29 cellular contexts compared by ENCODE assay signal in the genomic region with DNA sequence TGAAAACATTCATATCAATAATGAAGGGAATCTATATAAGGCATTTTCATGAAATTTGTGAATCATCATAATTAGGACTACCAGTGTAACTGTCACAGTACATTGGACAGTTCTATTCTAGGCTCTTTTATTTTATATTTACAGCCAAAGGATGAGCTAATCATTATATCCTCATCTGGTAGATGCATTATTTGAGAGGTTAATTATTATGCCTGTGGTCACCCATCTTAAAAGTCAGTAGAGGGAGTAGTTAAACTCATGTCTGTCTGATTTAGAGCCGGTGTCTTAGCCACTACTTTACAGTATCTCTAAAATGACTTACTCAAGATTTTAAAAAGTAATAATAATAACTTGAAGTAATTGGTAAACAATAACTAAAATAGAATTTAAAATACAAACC.
DNase-seq lines count a peak whose midpoint lies in the region; ATAC-seq and TF ChIP-seq lines count a peak whose summit lies in the region.
"Had no signal": no experiment of that assay in that cellular context is flagged by ENCODE, and none has a peak within 500 bp of the region (broad histone marks: within the 10 kb centered on the region; RNA-seq: fewer than 3 reads in every experiment).

No MANE protein-coding gene starts in this region.

- no peaks in the 10 kb centered on the region for H3K4me1 ChIP-seq in GM23338 (ENCODE audit: insufficient read depth)
- H3K4me1 ChIP-seq: tibial artery had no signal

- H3K36me3 ChIP-seq in kidney epithelial cell (ENCODE audit: control insufficient read depth, insufficient read depth, low read length) (no peaks in the 10 kb centered on the region), GM23338 (ENCODE audit: insufficient read depth) (no peaks in the 10 kb centered on the region)
- H3K36me3 ChIP-seq: heart left ventricle, ovary, right atrium auricular region, spleen, tibial artery had no signal

- H3K4me3 Mint-ChIP-seq in GM23338: no peak overlapping the region
- no peak overlapping the region for H3K4me3 Mint-ChIP-seq in activated T-helper 1 cell treated with anti-CD3 and anti-CD28 coated beads, Interleukin-12 subunit alpha, Interleukin-12 subunit beta, Interleukin-2, Interleukin-4 antibody, amounts not matched to agents 30 ng/mL and 10 ng/mL and 1 ng/mL, durations not matched to agents 14 hours and 24 hours and 36 hours
- H3K4me3 Mint-ChIP-seq: activated CD4-positive, alpha-beta T cell treated with anti-CD3 and anti-CD28 coated beads for 36 hours; activated CD8-positive, alpha-beta T cell treated with anti-CD3 and anti-CD28 coated beads, Interleukin-2, amount 10 ng/mL, durations not matched to agents 7 days and 5 days; B cell; nephron progenitor cell had no signal

- no peak overlapping the region for H3K4me2 ChIP-seq in GM23338
- H3K4me2 ChIP-seq: PC-9 had no signal

- ATAC-seq in GM18861 (IDR thresholded peaks at IDR 0.05; ENCODE audit: unreplicated experiment): peak; percentile 61
- peak; percentile 34 for ATAC-seq in GM21619 (IDR thresholded peaks at IDR 0.05; ENCODE audit: unreplicated experiment)
- peak; percentile 40 for ATAC-seq in HG03196 (IDR thresholded peaks at IDR 0.05; ENCODE audit: unreplicated experiment)
- no peak for ATAC-seq in GM23338
- ATAC-seq: activated CD4-positive, alpha-beta T cell treated with anti-CD3 and anti-CD28 coated beads for 36 hours; activated CD8-positive, alpha-beta T cell treated with anti-CD3 and anti-CD28 coated beads, Interleukin-2, amount 10 ng/mL, durations not matched to agents 7 days and 5 days; activated naive CD4-positive, alpha-beta T cell treated with anti-CD3 and anti-CD28 coated beads, Interleukin-2, amount 50 U/mL, for 72 hours; heart left ventricle; left colon had no signal

- no peaks in the 10 kb centered on the region for H3K79me2 ChIP-seq in GM23338 (replicated peaks; ENCODE audit: insufficient read depth)

- H3K36me3 Mint-ChIP-seq in GM23338 (ENCODE audit: low read depth): no peaks in the 10 kb centered on the region
- H3K36me3 Mint-ChIP-seq in activated T-helper 1 cell treated with anti-CD3 and anti-CD28 coated beads, Interleukin-12 subunit alpha, Interleukin-12 subunit beta, Interleukin-2, Interleukin-4 antibody, amounts not matched to agents 30 ng/mL and 10 ng/mL and 1 ng/mL, durations not matched to agents 14 hours and 24 hours and 36 hours (ENCODE audit: low read depth): no peaks in the 10 kb centered on the region
- H3K36me3 Mint-ChIP-seq: activated naive CD4-positive, alpha-beta T cell treated with anti-CD3 and anti-CD28 coated beads, Interleukin-2, amount 50 U/mL, for 72 hours had no signal

- DNase-seq in kidney epithelial cell (ENCODE audit: low read depth) (peak; percentile 41), NCI-H2029 treated with DMSO at 0.1 percent for 48 hours (lab: John Stamatoyannopoulos, UW) (no peak), GM23338 (ENCODE audit: low spot score) (no peak), DMS79 treated with DMSO at 0.1 percent for 48 hours (lab: John Stamatoyannopoulos, UW) (no peak)
- no peak for DNase-seq in activated T-helper 1 cell treated with anti-CD3 and anti-CD28 coated beads, Interleukin-12 subunit alpha, Interleukin-12 subunit beta, Interleukin-2, Interleukin-4 antibody, amounts not matched to agents 30 ng/mL and 10 ng/mL and 1 ng/mL, durations not matched to agents 14 hours and 24 hours and 36 hours (ENCODE audit: low spot score)
- DNase-seq: activated CD4-positive, alpha-beta T cell treated with anti-CD3 and anti-CD28 coated beads for 36 hours; activated CD8-positive, alpha-beta T cell treated with anti-CD3 and anti-CD28 coated beads, Interleukin-2, amount 10 ng/mL, durations not matched to agents 7 days and 5 days; anterior cingulate cortex; effector CD4-positive, alpha-beta T cell; erythroblast; GDM1; GOT3; heart left ventricle; left colon; NCI-H1092 treated with DMSO at 0.1 percent for 48 hours; NCI-H187 treated with DMSO at 0.1 percent for 48 hours; NCI-H526 treated with DMSO at 0.1 percent for 48 hours; nephron progenitor cell; ovary; PC-9; SHP77; spleen; tibial artery had no signal

- no peaks in the 10 kb centered on the region for H3F3A ChIP-seq in GM23338 (replicated peaks; ENCODE audit: low read depth)

- no peaks in the 10 kb centered on the region for H4K20me1 ChIP-seq in GM23338 (replicated peaks; ENCODE audit: insufficient read depth)

- no peaks in the 10 kb centered on the region for H3K9me2 ChIP-seq in GM23338 (ENCODE audit: insufficient read depth)

- H3K27ac Mint-ChIP-seq in GM23338: no peak overlapping the region
- no peak overlapping the region for H3K27ac Mint-ChIP-seq in activated T-helper 1 cell treated with anti-CD3 and anti-CD28 coated beads, Interleukin-12 subunit alpha, Interleukin-12 subunit beta, Interleukin-2, Interleukin-4 antibody, amounts not matched to agents 30 ng/mL and 10 ng/mL and 1 ng/mL, durations not matched to agents 14 hours and 24 hours and 36 hours
- H3K27ac Mint-ChIP-seq: activated CD4-positive, alpha-beta T cell treated with anti-CD3 and anti-CD28 coated beads for 36 hours; activated CD8-positive, alpha-beta T cell treated with anti-CD3 and anti-CD28 coated beads, Interleukin-2, amount 10 ng/mL, durations not matched to agents 7 days and 5 days; activated naive CD4-positive, alpha-beta T cell treated with anti-CD3 and anti-CD28 coated beads, Interleukin-2, amount 50 U/mL, for 72 hours; B cell; nephron progenitor cell had no signal

- H3K4me1 Mint-ChIP-seq in GM23338: peaks cover 13% of the 10 kb centered on the region
- no peaks in the 10 kb centered on the region for H3K4me1 Mint-ChIP-seq in activated T-helper 1 cell treated with anti-CD3 and anti-CD28 coated beads, Interleukin-12 subunit alpha, Interleukin-12 subunit beta, Interleukin-2, Interleukin-4 antibody, amounts not matched to agents 30 ng/mL and 10 ng/mL and 1 ng/mL, durations not matched to agents 14 hours and 24 hours and 36 hours (ENCODE audit: low read depth)
- H3K4me1 Mint-ChIP-seq: activated CD4-positive, alpha-beta T cell treated with anti-CD3 and anti-CD28 coated beads for 36 hours; B cell; nephron progenitor cell had no signal

- no peaks in the 10 kb centered on the region for H3K27me3 ChIP-seq in kidney epithelial cell (ENCODE audit: control insufficient read depth, insufficient read depth, low read length)
- no peaks in the 10 kb centered on the region for H3K27me3 ChIP-seq in GM23338 (ENCODE audit: insufficient read depth)
- H3K27me3 ChIP-seq: heart left ventricle, ovary, right atrium auricular region, spleen, tibial artery had no signal

- no peak overlapping the region for H3K4me3 ChIP-seq in kidney epithelial cell (ENCODE audit: low read depth, low read length)
- H3K4me3 ChIP-seq in GM23338: no peak overlapping the region
- H3K4me3 ChIP-seq: heart left ventricle, ovary, PC-9, right atrium auricular region, spleen, tibial artery had no signal

- no peaks in the 10 kb centered on the region for H3K9me3 Mint-ChIP-seq in GM23338
- no peaks in the 10 kb centered on the region for H3K9me3 Mint-ChIP-seq in activated T-helper 1 cell treated with anti-CD3 and anti-CD28 coated beads, Interleukin-12 subunit alpha, Interleukin-12 subunit beta, Interleukin-2, Interleukin-4 antibody, amounts not matched to agents 30 ng/mL and 10 ng/mL and 1 ng/mL, durations not matched to agents 14 hours and 24 hours and 36 hours
- H3K9me3 Mint-ChIP-seq: activated naive CD4-positive, alpha-beta T cell treated with anti-CD3 and anti-CD28 coated beads, Interleukin-2, amount 50 U/mL, for 72 hours; nephron progenitor cell had no signal

- TF ChIP-seq CTCF in kidney epithelial cell (IDR thresholded peaks at IDR 0.05; ENCODE audit: insufficient read depth, low read length, poor library complexity, severe bottlenecking): no peak
- no peak for TF ChIP-seq CTCF in GM23338 (conservative IDR thresholded peaks at IDR 0.05; ENCODE audit: low read depth in 2 of 2)

- no peak overlapping the region for H3K27ac ChIP-seq in GM23338 (ENCODE audit: low read depth)
- H3K27ac ChIP-seq: heart left ventricle, ovary, PC-9, right atrium auricular region, spleen, tibial artery had no signal

- H2AFZ ChIP-seq in GM23338: no peak overlapping the region
- H2AFZ ChIP-seq: PC-9 had no signal

- intact Hi-C loops in activated T-helper 1 cell treated with anti-CD3 and anti-CD28 coated beads, Interleukin-12 subunit alpha, Interleukin-12 subunit beta, Interleukin-2, Interleukin-4 antibody, amounts not matched to agents 30 ng/mL and 10 ng/mL and 1 ng/mL, durations not matched to agents 14 hours and 24 hours and 36 hours (cut with micrococcal nuclease): no loop called here

- H3K27me3 Mint-ChIP-seq in GM23338 (ENCODE audit: insufficient read depth, low read depth, poor library complexity): no peaks in the 10 kb centered on the region
- no peaks in the 10 kb centered on the region for H3K27me3 Mint-ChIP-seq in activated T-helper 1 cell treated with anti-CD3 and anti-CD28 coated beads, Interleukin-12 subunit alpha, Interleukin-12 subunit beta, Interleukin-2, Interleukin-4 antibody, amounts not matched to agents 30 ng/mL and 10 ng/mL and 1 ng/mL, durations not matched to agents 14 hours and 24 hours and 36 hours (ENCODE audit: insufficient read depth)
- H3K27me3 Mint-ChIP-seq: activated CD4-positive, alpha-beta T cell treated with anti-CD3 and anti-CD28 coated beads for 36 hours; B cell had no signal

TF ChIP-seq in GM23338, 12 proteins besides CTCF, POLR2A, EP300 and RAD21 (continues in another document):
- no peak for TF ChIP-seq ZNF331 (CRISPR knock-in tag; IDR thresholded peaks at IDR 0.05; ENCODE audit: low read depth)
- TF ChIP-seq STAT1 (IDR thresholded peaks at IDR 0.05; ENCODE audit: unreplicated experiment): no peak
- no peak for TF ChIP-seq EZH2 (IDR thresholded peaks at IDR 0.05; ENCODE audit: low read depth, unreplicated experiment)
- no peak for TF ChIP-seq POLR2AphosphoS5 (IDR thresholded peaks at IDR 0.05; ENCODE audit: low read depth)
